9 cellular contexts compared by ENCODE assay signal in genomic region chr7:137454169-137455166, GRCh38.
A peak's percentile ranks its signal among the peaks of the same experiment; 100 is the strongest.
DNase-seq lines count a peak whose midpoint lies in the region; ATAC-seq and TF ChIP-seq lines count a peak whose summit lies in the region.
"Had no signal": no experiment of that assay in that cellular context is flagged by ENCODE, and none has a peak within 500 bp of the region (broad histone marks: within the 10 kb centered on the region; RNA-seq: fewer than 3 reads in every experiment).

No MANE protein-coding gene starts in this region.

- TF ChIP-seq EP300 in stomach (IDR thresholded peaks at IDR 0.05) = no peak

- H3K27me3 ChIP-seq in adrenal gland (no peaks in the 10 kb centered on the region), stomach (no peaks in the 10 kb centered on the region)

- TF ChIP-seq CTCF in adrenal gland (IDR thresholded peaks at IDR 0.05) (peak; percentile 51 to 72 (median 60)), stomach (IDR thresholded peaks at IDR 0.05) (peak in 5 of 7 experiments; percentile 47 to 62 (median 54))

- no peaks in the 10 kb centered on the region for H3K36me3 ChIP-seq in adrenal gland (replicated peaks in 1 of 2)
- H3K36me3 ChIP-seq in stomach = no peaks in the 10 kb centered on the region

- ATAC-seq in HG02870 (IDR thresholded peaks at IDR 0.05; ENCODE audit: unreplicated experiment) = peak; percentile 63
- no peak for ATAC-seq in GM21447 (IDR thresholded peaks at IDR 0.05; ENCODE audit: unreplicated experiment)

- H3K27ac ChIP-seq in adrenal gland (no peak overlapping the region), stomach (peak overlapping the region in 4 of 5 donors; percentile 35 to 77 (median 53))

- H3K4me3 ChIP-seq in adrenal gland (no peak overlapping the region), stomach (no peak overlapping the region)

- DNase-seq in NCI-H187 treated with DMSO at 0.1 percent for 48 hours (lab: John Stamatoyannopoulos, UW) = peak; percentile 31
- no peak for DNase-seq in NCI-H187 (lab: John Stamatoyannopoulos, UW)
- peak; percentile 51 to 54 for DNase-seq in NCI-H2081 (lab: John Stamatoyannopoulos, UW)
- peak in 4 of 7 donors; percentile 10 to 52 (median 13) for DNase-seq in adrenal gland
- DNase-seq in hepatic stellate cell (ENCODE audit: low spot score) = peak; percentile 52
- DNase-seq in stomach = no peak
- DNase-seq: stimulated activated naive B cell treated with anti-CD40 and anti-IgM and Interleukin-4, amounts not matched to agents 10 μg/mL and 1 μg/mL and 100 μg/mL, for 72 hours had no signal

- intact Hi-C loops in adrenal gland (cut with DNase I) (loop anchor here in 1 of 2 donors (2.0 kb wide), 1 partner anchor 286 kb away; no protein-coding TSS in a partner anchor), stomach (cut with DNase I; ENCODE audit: low total_unique reads) (no loop called here)

- H3K9me3 ChIP-seq in adrenal gland (replicated peaks in 1 of 3) (no peaks in the 10 kb centered on the region), stomach (no peaks in the 10 kb centered on the region)

- TF ChIP-seq POLR2A in adrenal gland (IDR thresholded peaks at IDR 0.05) = no peak
- no peak for TF ChIP-seq POLR2A in stomach (IDR thresholded peaks at IDR 0.05)

- 21 to 28% (median 25%) methylated on average over 14 of the region's 14 CpGs for WGBS in adrenal gland, 4 donors
- WGBS in stomach, 5 donors = 11 to 17% (median 16%) methylated on average over 14 of the region's 14 CpGs

- no peaks in the 10 kb centered on the region for H3K4me1 ChIP-seq in adrenal gland (replicated peaks in 1 of 2)
- H3K4me1 ChIP-seq in stomach = peaks cover 0 to 20% (median 6%) of the 10 kb centered on the region in 4 donors

Comparison
In these comparisons a context has a peak if more than half of its experiments do, and no peak if none do; other contexts are left out.
1. DNase-seq: peak in NCI-H187 treated with DMSO at 0.1 percent for 48 hours (single experiment), NCI-H2081 (2 of 2), adrenal gland (4 of 7) and hepatic stellate cell (single experiment); none in NCI-H187 (0 of 2) and stomach (single experiment).
2. H3K27ac ChIP-seq: peak in stomach (4 of 5); none in adrenal gland (0 of 5).